Comparison of ENCODE assay signal across 24 cellular contexts in genomic region chr6:18681828-18682503, GRCh38.
"Had no signal": no experiment of that assay in that cellular context is flagged by ENCODE, and none has a peak within 500 bp of the region (broad histone marks: within the 10 kb centered on the region; RNA-seq: fewer than 3 reads in every experiment).

No MANE protein-coding gene starts in this region.

- H3K36me3 ChIP-seq: heart right ventricle, left lung, neural progenitor cell, prostate gland, sigmoid colon, stomach, thyroid gland, vagina had no signal

- ATAC-seq: effector memory CD8-positive, alpha-beta T cell; foreskin keratinocyte; heart right ventricle; left lung; naive thymus-derived CD4-positive, alpha-beta T cell; right cardiac atrium; stimulated activated effector memory CD8-positive, alpha-beta T cell treated with anti-CD3 and anti-CD28 coated beads, Interleukin-12 subunit alpha, Interleukin-12 subunit beta, amount 100 ng/mL, for 72 hours had no signal

- H3K4me3 ChIP-seq: heart right ventricle, left lung, neural progenitor cell, prostate gland, sigmoid colon, stomach, thyroid gland, vagina had no signal

- H3K27me3 ChIP-seq: heart right ventricle, left lung, neural progenitor cell, sigmoid colon, stomach, thyroid gland, vagina had no signal

- H3K27ac ChIP-seq: foreskin keratinocyte, heart right ventricle, left lung, neural progenitor cell, prostate gland, sigmoid colon, stomach, thyroid gland, vagina had no signal

- H3K9me3 ChIP-seq: left lung, prostate gland, sigmoid colon, thyroid gland, vagina had no signal

- DNase-seq: cortex of kidney; effector memory CD8-positive, alpha-beta T cell; foreskin keratinocyte; glutamatergic neuron; heart right ventricle; hippocampal formation; left cardiac atrium; left lung; mesendoderm; midbrain; naive thymus-derived CD4-positive, alpha-beta T cell; right cardiac atrium; sigmoid colon; stimulated activated CD4-positive, alpha-beta T cell treated with anti-CD3 and anti-CD28 coated beads, Interleukin-2, amount 100 ng/mL, for 24 hours; stimulated activated CD4-positive, alpha-beta T cell treated with anti-CD3 and anti-CD28 coated beads, Interleukin-4, amount 100 ng/mL, for 24 hours; stimulated activated naive CD4-positive, alpha-beta T cell treated with Interleukin-2 at 50 U/mL for 16 hours; stomach; thyroid gland; trophoblast cell had no signal

- H3K4me1 ChIP-seq: foreskin keratinocyte, heart right ventricle, left lung, neural progenitor cell, prostate gland, sigmoid colon, stomach, thyroid gland, vagina had no signal

- FAIRE-seq: islet of Langerhans had no signal
